In genomic region chr2:173957517-173957916, GRCh38 we compare ENCODE assay signal across 14 cellular contexts. TPM values are rescaled to one million over a fixed set of nuclear protein-coding genes. Genes with fewer than 3 reads are reported as not detected.
DNase-seq lines count a peak whose midpoint lies in the region; ATAC-seq, FAIRE-seq and TF ChIP-seq lines count a peak whose summit lies in the region.
"Had no signal": no experiment of that assay in that cellular context is flagged by ENCODE, and none has a peak within 500 bp of the region (broad histone marks: within the 10 kb centered on the region; RNA-seq: fewer than 3 reads in every experiment).

No MANE protein-coding gene starts in this region.

- TF ChIP-seq POLR2A in K562 (conservative IDR thresholded peaks at IDR 0.05) (no peak), tibial nerve (IDR thresholded peaks at IDR 0.05) (no peak)

- H3K14ac ChIP-seq in H9 (ENCODE audit: insufficient read depth, low read length) = no peak overlapping the region

- H3K9me1 ChIP-seq in K562 (ENCODE audit: control insufficient read depth, insufficient read depth, low read length) = no peaks in the 10 kb centered on the region

- no peak overlapping the region for H2BK15ac ChIP-seq in H9 (ENCODE audit: low read depth, low read length)

- peak overlapping the region in 1 of 3 donors; percentile 70 for H3K27ac Mint-ChIP-seq in CD4-positive, CD25-positive, alpha-beta regulatory T cell
- H3K27ac Mint-ChIP-seq in H9 (peak overlapping the region in 2 of 3 experiments; percentile 35 to 49; a peak in 1 of 7 replicates), naive B cell (peak overlapping the region in 4 of 6 donors; percentile 24 to 78 (median 50))
- H3K27ac Mint-ChIP-seq: activated T-helper 1 cell treated with anti-CD3 and anti-CD28 coated beads, Interleukin-12 subunit alpha, Interleukin-12 subunit beta, Interleukin-2, Interleukin-4 antibody, amounts not matched to agents 30 ng/mL and 10 ng/mL and 1 ng/mL, durations not matched to agents 14 hours and 24 hours and 36 hours had no signal

- H3K27me3 Mint-ChIP-seq in CD4-positive, CD25-positive, alpha-beta regulatory T cell = no peaks in the 10 kb centered on the region
- H3K27me3 Mint-ChIP-seq in H9 (ENCODE audit: low read depth) (no peaks in the 10 kb centered on the region), naive B cell (no peaks in the 10 kb centered on the region)

- peaks cover 30% of the 10 kb centered on the region for H3K36me3 ChIP-seq in CD4-positive, CD25-positive, alpha-beta regulatory T cell (ENCODE audit: control insufficient read depth, insufficient read depth, low read length)
- H3K36me3 ChIP-seq in K562 (ENCODE audit: control insufficient read depth, insufficient read depth, low read length) = peaks cover 74% of the 10 kb centered on the region
- peaks cover 0 to 55% (median 10%) of the 10 kb centered on the region in 3 donors for H3K36me3 ChIP-seq in tibial nerve

- in situ Hi-C loops in K562 (cut with MboI) = no loop called here

- POLR2A ChIA-PET in K562 (lab: Yijun Ruan, JAX) = no interaction called here

- H3K4me3 ChIP-seq in CD4-positive, CD25-positive, alpha-beta regulatory T cell (ENCODE audit: low read depth, low read length) = peak overlapping the region; percentile 71
- H3K4me3 ChIP-seq in K562 = no peak overlapping the region
- no peak overlapping the region for H3K4me3 ChIP-seq in tibial nerve
- H3K4me3 ChIP-seq: left lung, MG63, SJSA1 had no signal

- no peak for FAIRE-seq in K562 (lab: Jason Lieb, UNC)

- no peak overlapping the region for H4K91ac ChIP-seq in H9 (ENCODE audit: insufficient read length, low read depth, low read length)

- H2AFZ ChIP-seq in H9 (ENCODE audit: low read length) = no peak overlapping the region
- no peak overlapping the region for H2AFZ ChIP-seq in K562 (ENCODE audit: low read depth, low read length)

- H3K79me1 ChIP-seq in H9 (ENCODE audit: insufficient read depth, low read depth, low read length, poor library complexity, severe bottlenecking) = no peaks in the 10 kb centered on the region

- H3K79me2 ChIP-seq in H9 (ENCODE audit: insufficient read depth, low read length) (peaks cover 48% of the 10 kb centered on the region), K562 (ENCODE audit: control insufficient read depth, insufficient read depth, low read length) (peaks cover 100% of the 10 kb centered on the region)

- H3K9me3 Mint-ChIP-seq in CD4-positive, CD25-positive, alpha-beta regulatory T cell = peaks cover 0 to 3% (median 0%) of the 10 kb centered on the region in 7 donors
- peaks cover 4 to 7% of the 10 kb centered on the region in 2 experiments; a peak in 4 of 5 replicates for H3K9me3 Mint-ChIP-seq in H9
- peaks cover 0 to 6% (median 0%) of the 10 kb centered on the region in 7 donors for H3K9me3 Mint-ChIP-seq in naive B cell
- H3K9me3 Mint-ChIP-seq: activated T-helper 1 cell treated with anti-CD3 and anti-CD28 coated beads, Interleukin-12 subunit alpha, Interleukin-12 subunit beta, Interleukin-2, Interleukin-4 antibody, amounts not matched to agents 30 ng/mL and 10 ng/mL and 1 ng/mL, durations not matched to agents 14 hours and 24 hours and 36 hours had no signal

- ATAC-seq in CD4-positive, CD25-positive, alpha-beta regulatory T cell (ENCODE audit: low read depth in 2 of 2) = no peak
- no peak for ATAC-seq in K562
- no peak for ATAC-seq in naive B cell (ENCODE audit: low read depth in 2 of 2)
- no peak for ATAC-seq in GM21447 (IDR thresholded peaks at IDR 0.05; ENCODE audit: unreplicated experiment)
- ATAC-seq: left lung had no signal

- TF ChIP-seq EP300 in K562 (IDR thresholded peaks at IDR 0.05; ENCODE audit: low read length) (no peak), tibial nerve (IDR thresholded peaks at IDR 0.05) (no peak)

- intact Hi-C loops in K562 (cut with micrococcal nuclease) = no loop called here

- H3K4me3 Mint-ChIP-seq in CD4-positive, CD25-positive, alpha-beta regulatory T cell = peak overlapping the region; percentile 62 to 88 (median 73)
- H3K4me3 Mint-ChIP-seq in H9 (no peak overlapping the region), naive B cell (no peak overlapping the region)
- H3K4me3 Mint-ChIP-seq: activated T-helper 1 cell treated with anti-CD3 and anti-CD28 coated beads, Interleukin-12 subunit alpha, Interleukin-12 subunit beta, Interleukin-2, Interleukin-4 antibody, amounts not matched to agents 30 ng/mL and 10 ng/mL and 1 ng/mL, durations not matched to agents 14 hours and 24 hours and 36 hours had no signal

- no peak overlapping the region for H2BK20ac ChIP-seq in H9 (ENCODE audit: low read depth, low read length, poor library complexity, severe bottlenecking)

- no peak overlapping the region for H3K9ac ChIP-seq in H9 (ENCODE audit: extremely low read depth, insufficient read length, low read length)
- H3K9ac ChIP-seq in K562 (ENCODE audit: insufficient read depth in 1 of 2, low read depth in 2 of 2, low read length in 2 of 2) = no peak overlapping the region

- WGBS in H9 (ENCODE audit: extremely low coverage, insufficient read length, low lambda C conversion rate) = no CpG with 5 or more reads among the region's 2 CpGs
- 49% methylated on average over 2 of the region's 2 CpGs for WGBS in K562 (ENCODE audit: insufficient coverage, low coverage, missing lambda C conversion rate)
- WGBS in tibial nerve, 2 donors = 70 to 73% methylated on average over 2 of the region's 2 CpGs

- no peaks in the 10 kb centered on the region for H3K9me3 ChIP-seq in CD4-positive, CD25-positive, alpha-beta regulatory T cell (ENCODE audit: control insufficient read depth in 2 of 2, low read length in 2 of 2)
- H3K9me3 ChIP-seq in H9 (ENCODE audit: control insufficient read depth, low read depth, low read length) (no peaks in the 10 kb centered on the region), K562 (replicated peaks; ENCODE audit: control insufficient read depth, insufficient read depth, low read depth, low read length) (peaks cover 5% of the 10 kb centered on the region; the same call in 1 of the 2 replicates), tibial nerve (peaks cover 0 to 11% (median 0%) of the 10 kb centered on the region in 4 donors)
- H3K9me3 ChIP-seq: left lung, SJSA1 had no signal

- no peak for TF ChIP-seq RAD21 in K562 (CRISPR knock-in tag; conservative IDR thresholded peaks at IDR 0.05 in 1 of 2, IDR thresholded peaks at IDR 0.05 in 1 of 2)

- no peak overlapping the region for H4K8ac ChIP-seq in H9 (replicated peaks; ENCODE audit: insufficient read length, low read depth, low read length)

- H3K4ac ChIP-seq in H9 (ENCODE audit: low read depth, low read length) = no peak overlapping the region

- H3K23ac ChIP-seq in H9 (ENCODE audit: insufficient read length, low read depth, low read length) = no peak overlapping the region

- H3K23me2 ChIP-seq in H9 (ENCODE audit: insufficient read length, low read depth, low read length, poor library complexity, severe bottlenecking) = no peaks in the 10 kb centered on the region

- peak overlapping the region; percentile 26 for H3K27ac ChIP-seq in CD4-positive, CD25-positive, alpha-beta regulatory T cell (ENCODE audit: insufficient read depth, low read length, poor library complexity, severe bottlenecking)
- H3K27ac ChIP-seq in H9 (ENCODE audit: insufficient read length, low read depth, low read length) (no peak overlapping the region), K562 (ENCODE audit: extremely low read depth, low read depth, low read length) (no peak overlapping the region), tibial nerve (no peak overlapping the region)
- H3K27ac ChIP-seq: left lung, SJSA1 had no signal

- no peak for DNase-seq in CD4-positive, CD25-positive, alpha-beta regulatory T cell
- DNase-seq in H9 (no peak), K562 (ENCODE audit: extremely low read depth in 1 of 4, low spot score in 3 of 4) (no peak), naive B cell (no peak), tibial nerve (ENCODE audit: low spot score in 2 of 2) (no peak), HCEC 1CT (no peak)
- DNase-seq in stimulated activated CD4-positive, alpha-beta T cell treated with anti-CD3 and anti-CD28 coated beads, Interleukin-15, amount 100 ng/mL, for 24 hours = no peak
- DNase-seq: left lung, MG63, NCI-H187 treated with DMSO at 0.1 percent for 48 hours, NCI-H510A treated with DMSO at 0.1 percent for 48 hours had no signal

- CTCF ChIA-PET in K562 (lab: Yijun Ruan, JAX; ENCODE audit: low intra/inter-chr PET ratio) = no interaction called here

- H3K4me2 ChIP-seq in H9 (ENCODE audit: insufficient read depth, insufficient read length, low read length) (no peak overlapping the region), K562 (ENCODE audit: insufficient read depth, low read length) (no peak overlapping the region)

- no peak overlapping the region for H3K56ac ChIP-seq in H9 (ENCODE audit: insufficient read length, low read depth, low read length)

- H4K5ac ChIP-seq in H9 (ENCODE audit: insufficient read length, low read depth, low read length) = no peak overlapping the region

- no TSS peak for BruUV-seq in K562 (replicated peaks; lab: Mats Ljungman, UMichigan)

- H2BK12ac ChIP-seq in H9 (ENCODE audit: insufficient read length, low read depth, low read length) = no peak overlapping the region

- H3K4me1 ChIP-seq in CD4-positive, CD25-positive, alpha-beta regulatory T cell (ENCODE audit: control insufficient read depth, insufficient read depth, low read length, poor library complexity, severe bottlenecking) = peaks cover 74% of the 10 kb centered on the region
- no peaks in the 10 kb centered on the region for H3K4me1 ChIP-seq in H9 (ENCODE audit: insufficient read depth, low read length)
- H3K4me1 ChIP-seq in K562 (replicated peaks in 1 of 2; ENCODE audit: control insufficient read depth in 2 of 2, insufficient read depth in 2 of 2, low read length in 2 of 2) = peaks cover 4 to 9% of the 10 kb centered on the region in 2 experiments; a peak in 4 of 5 replicates
- H3K4me1 ChIP-seq in tibial nerve = peaks cover 0 to 83% (median 37%) of the 10 kb centered on the region in 4 donors

- H4K20me1 ChIP-seq in H9 (ENCODE audit: control insufficient read depth, insufficient read depth, insufficient read length) (no peaks in the 10 kb centered on the region), K562 (replicated peaks; ENCODE audit: control insufficient read depth, insufficient read depth, low read length) (peaks cover 4% of the 10 kb centered on the region)

- TF ChIP-seq CTCF in H9 (conservative IDR thresholded peaks at IDR 0.05) (no peak), K562 (IDR thresholded peaks at IDR 0.05 in 2 of 3, conservative IDR thresholded peaks at IDR 0.05 in 1 of 3; ENCODE audit: insufficient read depth in 2 of 3, low read depth in 1 of 3, low read length in 3 of 3) (no peak), tibial nerve (IDR thresholded peaks at IDR 0.05) (no peak)

- H2BK120ac ChIP-seq in H9 (ENCODE audit: low read depth, low read length, poor library complexity, severe bottlenecking) = no peak overlapping the region

- no peak overlapping the region for H3T11ph ChIP-seq in H9 (ENCODE audit: low read length)

- no peak overlapping the region for H2AK5ac ChIP-seq in H9 (ENCODE audit: insufficient read length, low read length)

- H2BK5ac ChIP-seq in H9 (ENCODE audit: insufficient read length, low read length) = no peak overlapping the region

- H3K27me3 ChIP-seq in CD4-positive, CD25-positive, alpha-beta regulatory T cell (ENCODE audit: control insufficient read depth, insufficient read depth, low read length) = no peaks in the 10 kb centered on the region
- H3K27me3 ChIP-seq in H9 (ENCODE audit: insufficient read depth, low read length) = no peaks in the 10 kb centered on the region
- H3K27me3 ChIP-seq in K562 (ENCODE audit: control insufficient read depth in 2 of 2, insufficient read depth in 2 of 2, low read length in 2 of 2) = no peaks in the 10 kb centered on the region
- no peaks in the 10 kb centered on the region for H3K27me3 ChIP-seq in tibial nerve
- H3K27me3 ChIP-seq: left lung, MG63, SJSA1 had no signal

- H3K36me3 Mint-ChIP-seq in CD4-positive, CD25-positive, alpha-beta regulatory T cell = peaks cover 43% of the 10 kb centered on the region
- peaks cover 59 to 62% (median 59%) of the 10 kb centered on the region in 3 experiments for H3K36me3 Mint-ChIP-seq in H9 (ENCODE audit: insufficient read depth in 1 of 3, low read depth in 3 of 3)
- peaks cover 11 to 20% of the 10 kb centered on the region in 2 donors for H3K36me3 Mint-ChIP-seq in naive B cell

- peaks cover 58 to 96% (median 77%) of the 10 kb centered on the region in 4 donors for H3K4me1 Mint-ChIP-seq in CD4-positive, CD25-positive, alpha-beta regulatory T cell
- H3K4me1 Mint-ChIP-seq in H9 (peaks cover 27 to 37% of the 10 kb centered on the region in 2 experiments), naive B cell (peaks cover 57 to 83% (median 76%) of the 10 kb centered on the region in 3 donors)

- H3K18ac ChIP-seq in H9 (ENCODE audit: insufficient read length, low read depth, low read length) = no peak overlapping the region

RNA-seq across cellular contexts. Expression of gene SP3, which starts 7.7 kb away (rescaled TPM):
- total RNA-seq in CD4-positive, CD25-positive, alpha-beta regulatory T cell = 153 TPM
- 10 to 100 TPM; 65.9 to 85.9 (median 76.4) TPM for polyA plus RNA-seq in CD4-positive, CD25-positive, alpha-beta regulatory T cell
- total RNA-seq in H9 (2021) (86.3 and 87.6 TPM in 2 replicates), K562 (2014; rRNA removed) (75.2 and 83.9 TPM in 2 replicates), K562 (2014; rRNA removed; fragmentation: Illumina TruSeq; extraction: Trizol) (86.6 and 101 TPM in 2 replicates), K562 (2015; rRNA removed; fragmentation: Illumina TruSeq; extraction: Trizol) (102 and 106 TPM in 2 replicates), K562 (2021) (73.5 and 74.9 TPM in 2 replicates), tibial nerve (100 to 1,000 TPM in 3 of 4 donors, 10 to 100 TPM in 1; 72.5 to 152 (median 128) TPM)
- 73.5 and 177 TPM in 2 replicates for total RNA-seq in K562 (2011; cell fraction: chromatin; rRNA removed; ENCODE audit: low replicate concordance)
- 36.0 and 43.8 TPM in 2 replicates for total RNA-seq in K562 (2011; cell fraction: nucleolus; rRNA removed)
- total RNA-seq in K562 (2011; cell fraction: nucleoplasm; rRNA removed) = 64.0 and 89.2 TPM in 2 replicates
- polyA plus RNA-seq in K562 (2011; rRNA removed) (76.6 and 89.7 TPM in 2 replicates), K562 (2014; fragmentation: Illumina TruSeq; extraction: Trizol) (61.2 and 64.1 TPM in 2 replicates), K562 (2014; fragmentation: Nextera tagmentation; extraction: Ambion mirVana) (10 to 100 TPM; 12.0 to 13.1 TPM), K562 (2014; rRNA removed) (35.7 and 39.3 TPM in 2 replicates), naive B cell (ENCODE audit: low read depth in 6 of 6) (10 to 100 TPM; 45.7 to 84.3 (median 66.9) TPM)
- 30.9 and 42.5 TPM in 2 replicates for polyA plus RNA-seq in K562 (2011; cell fraction: cytosol; rRNA removed)
- polyA plus RNA-seq in K562 (2011; cell fraction: nucleus; rRNA removed) = 55.4 and 76.5 TPM in 2 replicates
- polyA plus RNA-seq in K562 (2012) = 26.4 and 29.5 TPM in 2 replicates
- 171 and 198 TPM in 2 replicates for polyA minus RNA-seq in K562 (2011; rRNA and poly(A)+ RNA removed)
- polyA minus RNA-seq in K562 (2011; cell fraction: cytosol; rRNA and poly(A)+ RNA removed) = 52.7 and 58.2 TPM in 2 replicates
- 76.1 and 128 TPM in 2 replicates for polyA minus RNA-seq in K562 (2011; cell fraction: nucleus; rRNA and poly(A)+ RNA removed)

Comparison
In these comparisons a context has a peak if more than half of its experiments do, and no peak if none do; other contexts are left out.
1. H3K4me3 Mint-ChIP-seq: peak in CD4-positive, CD25-positive, alpha-beta regulatory T cell (4 of 4); none in H9 (0 of 2) and naive B cell (0 of 8).